15 cellular contexts compared by ENCODE assay signal in genomic region chr11:14381968-14382367, GRCh38. TPM values are rescaled to one million over a fixed set of nuclear protein-coding genes. Genes with fewer than 3 reads are reported as not detected.
DNase-seq lines count a peak whose midpoint lies in the region; ATAC-seq, FAIRE-seq and TF ChIP-seq lines count a peak whose summit lies in the region.
"Had no signal": no experiment of that assay in that cellular context is flagged by ENCODE, and none has a peak within 500 bp of the region (broad histone marks: within the 10 kb centered on the region; RNA-seq: fewer than 3 reads in every experiment).

No MANE protein-coding gene starts in this region.

- no peaks in the 10 kb centered on the region for H3K9me3 ChIP-seq in CD4-positive, alpha-beta memory T cell (ENCODE audit: control insufficient read depth in 1 of 2, low read length in 2 of 2)
- H3K9me3 ChIP-seq in pancreas = no peaks in the 10 kb centered on the region
- H3K9me3 ChIP-seq: BE2C, body of pancreas, prostate gland, SJCRH30, stomach had no signal

- no peak for DNase-seq in CD4-positive, alpha-beta memory T cell
- DNase-seq in caudate nucleus (lab: John Stamatoyannopoulos, UW) (no peak), pancreas (no peak), NCI-H2029 (lab: John Stamatoyannopoulos, UW) (no peak), ecto neural progenitor cell (ENCODE audit: low spot score) (no peak)
- DNase-seq: NCI-H146 had no signal

- WGBS in pancreas, 2 donors = 63 to 64% methylated on average over 4 of the region's 4 CpGs

- peak overlapping the region in 5 of 8 donors; percentile 63 to 81 (median 76) for H3K4me3 Mint-ChIP-seq in CD4-positive, alpha-beta memory T cell

- peaks cover 0 to 3% of the 10 kb centered on the region in 2 donors for H3K36me3 Mint-ChIP-seq in CD4-positive, alpha-beta memory T cell

- no peak overlapping the region for H3K4me3 ChIP-seq in CD4-positive, alpha-beta memory T cell (ENCODE audit: low read length in 2 of 2)
- no peak overlapping the region for H3K4me3 ChIP-seq in pancreas

- H3K9me3 Mint-ChIP-seq in CD4-positive, alpha-beta memory T cell = peaks cover 0 to 1% (median 0%) of the 10 kb centered on the region in 8 donors
- H3K9me3 Mint-ChIP-seq: activated CD4-positive, alpha-beta memory T cell treated with anti-CD3 and anti-CD28 coated beads, Interleukin-2, amount 10 ng/mL, durations not matched to agents 7 days and 5 days had no signal

- no peak overlapping the region for H3K27ac ChIP-seq in CD4-positive, alpha-beta memory T cell (ENCODE audit: low read depth, low read length)
- H3K27ac ChIP-seq in caudate nucleus (ENCODE audit: low read depth, low read length) = peak overlapping the region; percentile 78
- no peak overlapping the region for H3K27ac ChIP-seq in pancreas
- H3K27ac ChIP-seq: HL-60, SJCRH30 had no signal

- H3K36me3 ChIP-seq in CD4-positive, alpha-beta memory T cell (ENCODE audit: insufficient read depth, low read length) = no peaks in the 10 kb centered on the region
- no peaks in the 10 kb centered on the region for H3K36me3 ChIP-seq in pancreas
- H3K36me3 ChIP-seq: BE2C, prostate gland, SJCRH30, stomach had no signal

- CTCF ChIA-PET in CD4-positive, alpha-beta memory T cell (lab: Charles Lee; ENCODE audit: partially characterized antibody) = interaction anchor here (1.6 kb wide), 1 partner anchor 526 kb away, joined by 3 read pairs; no protein-coding TSS in a partner anchor

- TF ChIP-seq CTCF in pancreas (IDR thresholded peaks at IDR 0.05) = no peak

- peaks cover 10% of the 10 kb centered on the region in 2 donors for H3K27me3 Mint-ChIP-seq in CD4-positive, alpha-beta memory T cell

- intact Hi-C loops in CD4-positive, alpha-beta memory T cell (cut with micrococcal nuclease) = loop anchor here (2.0 kb wide), 1 partner anchor 23 kb away; the partner anchor contains the start of gene RRAS2
- intact Hi-C loops in pancreas (cut with DNase I) = no loop called here

- FAIRE-seq in G401.6 (lab: Jason Lieb, UNC) = peak; percentile 70
- FAIRE-seq in pancreas (lab: Jason Lieb, UNC) = peak; percentile 66

- H3K4me1 Mint-ChIP-seq in CD4-positive, alpha-beta memory T cell = peaks cover 0 to 5% (median 2%) of the 10 kb centered on the region in 4 donors

- no peaks in the 10 kb centered on the region for H3K27me3 ChIP-seq in CD4-positive, alpha-beta memory T cell (ENCODE audit: insufficient read depth, low read length)
- no peaks in the 10 kb centered on the region for H3K27me3 ChIP-seq in pancreas
- H3K27me3 ChIP-seq: body of pancreas, SJCRH30 had no signal

- POLR2A ChIA-PET in CD4-positive, alpha-beta memory T cell (lab: Charles Lee; ENCODE audit: partially characterized antibody) = interaction anchor here (1.0 to 1.1 kb wide), 2 partner anchors 19 to 36 kb away, joined by 3 read pairs; no protein-coding TSS in a partner anchor

- no peaks in the 10 kb centered on the region for H3K4me1 ChIP-seq in CD4-positive, alpha-beta memory T cell (ENCODE audit: insufficient read depth, low read length)
- peaks cover 0 to 5% (median 0%) of the 10 kb centered on the region in 3 donors for H3K4me1 ChIP-seq in pancreas
- H3K4me1 ChIP-seq: BE2C, prostate gland had no signal

- H3K27ac Mint-ChIP-seq in CD4-positive, alpha-beta memory T cell = no peak overlapping the region
- H3K27ac Mint-ChIP-seq: activated CD4-positive, alpha-beta memory T cell treated with anti-CD3 and anti-CD28 coated beads, Interleukin-2, amount 10 ng/mL, durations not matched to agents 7 days and 5 days had no signal

- ATAC-seq in pancreas (no peak), HG02938 (IDR thresholded peaks at IDR 0.05; ENCODE audit: unreplicated experiment) (no peak)

RNA-seq across cellular contexts. Expression of gene RRAS2, which starts 23.0 kb away (rescaled TPM):
- 10 to 100 TPM; 11.4 to 11.8 TPM for total RNA-seq in CD4-positive, alpha-beta memory T cell
- 10 to 100 TPM; 11.5 to 12.5 TPM for polyA plus RNA-seq in CD4-positive, alpha-beta memory T cell
- 10 to 100 TPM; 14.0 to 21.8 (median 15.6) TPM for total RNA-seq in pancreas
- 10 to 100 TPM in 1 of 2 donors, 1 to 10 TPM in 1; 9.0 to 10.2 TPM for polyA plus RNA-seq in pancreas
